In the genomic region with DNA sequence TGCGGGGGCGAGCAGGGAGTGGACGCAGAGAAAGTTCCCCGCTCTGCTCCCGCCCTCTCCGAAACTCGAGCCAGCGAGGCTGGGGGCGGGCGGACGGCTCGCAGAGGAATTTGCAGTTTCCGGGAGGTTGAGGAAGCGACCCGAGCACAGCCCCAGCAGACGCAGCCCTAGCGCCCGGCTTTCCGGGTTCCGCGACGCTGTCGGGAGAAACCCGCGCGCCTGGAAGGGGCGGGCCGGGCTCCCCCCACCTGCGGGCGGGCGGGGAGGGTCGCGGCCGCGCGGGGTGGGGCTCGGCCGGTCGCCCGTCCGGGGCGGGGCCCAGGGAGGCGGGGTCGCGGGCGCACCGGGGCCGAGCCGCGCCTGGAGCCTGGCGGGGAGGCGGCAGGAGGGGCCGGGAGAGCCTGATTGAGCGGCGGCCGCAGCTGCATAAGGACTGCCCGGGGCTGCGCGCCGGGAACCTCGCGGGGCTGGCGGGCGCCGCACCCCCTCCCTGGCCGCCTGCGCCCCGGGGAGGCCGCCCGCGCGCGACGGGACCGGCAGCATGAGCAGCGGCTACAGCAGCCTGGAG, we compare ENCODE assay signal across 8 cellular contexts. TPM values are rescaled to one million over a fixed set of nuclear protein-coding genes. Genes with fewer than 3 reads are reported as not detected.
DNase-seq lines count a peak whose midpoint lies in the region; ATAC-seq and TF ChIP-seq lines count a peak whose summit lies in the region.

A gene with protein sequence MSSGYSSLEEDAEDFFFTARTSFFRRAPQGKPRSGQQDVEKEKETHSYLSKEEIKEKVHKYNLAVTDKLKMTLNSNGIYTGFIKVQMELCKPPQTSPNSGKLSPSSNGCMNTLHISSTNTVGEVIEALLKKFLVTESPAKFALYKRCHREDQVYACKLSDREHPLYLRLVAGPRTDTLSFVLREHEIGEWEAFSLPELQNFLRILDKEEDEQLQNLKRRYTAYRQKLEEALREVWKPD (plus strand): TSS at position 404 of the 568 bp plus-strand sequence. CDS start 138 bp downstream, at position 542.

- ATAC-seq in HG02798 (IDR thresholded peaks at IDR 0.05; ENCODE audit: poor library complexity, unreplicated experiment) (peak; percentile 68), left lung (peak; percentile 82)

- TF ChIP-seq CTCF in colonic mucosa (IDR thresholded peaks at IDR 0.05): no peak
- no peak for TF ChIP-seq CTCF in left lung (IDR thresholded peaks at IDR 0.05)

- peak within 1 kb of the TSS; percentile 98 for H3K27ac ChIP-seq in colonic mucosa
- H3K27ac ChIP-seq in left lung: peak within 1 kb of the TSS; percentile 93 to 99

- H3K4me3 ChIP-seq in colonic mucosa (peak within 1 kb of the TSS; percentile 85), left lung (peak within 1 kb of the TSS; percentile 76 to 96)

- H3K9me3 ChIP-seq in colonic mucosa (no peaks in the 10 kb centered on the region), left lung (no peaks in the 10 kb centered on the region)

- peak within 1 kb of the TSS; percentile 97 to 99 for H3K9ac ChIP-seq in colonic mucosa (ENCODE audit: low read depth in 2 of 2, low read length in 2 of 2)

- intact Hi-C loops in colonic mucosa (cut with DNase I) (loop anchor here (5.0 kb wide), 1 partner anchor 77 kb away; no protein-coding TSS in a partner anchor), left lung (cut with DNase I) (loop anchor here in 1 of 2 donors (10.0 kb wide), 1 partner anchor 75 kb away; no protein-coding TSS in a partner anchor)

- no peaks in the 10 kb centered on the region for H3K4me1 ChIP-seq in colonic mucosa
- peaks cover 7 to 52% of the 10 kb centered on the region in 2 donors for H3K4me1 ChIP-seq in left lung

- H3K36me3 ChIP-seq in colonic mucosa (no peaks in the 10 kb centered on the region), left lung (peaks cover 0 to 14% of the 10 kb centered on the region in 2 donors)

- DNase-seq in NCI-H1417 (lab: John Stamatoyannopoulos, UW): peak; percentile 59 to 91 (median 84)
- no peak for DNase-seq in NCI-H1417 treated with DMSO at 0.1 percent for 48 hours (lab: John Stamatoyannopoulos, UW)
- DNase-seq in NCI-H2171 treated with DMSO at 0.1 percent for 48 hours (lab: John Stamatoyannopoulos, UW): peak; percentile 65
- peak; percentile 63 to 64 for DNase-seq in activated CD4-positive, alpha-beta T cell treated with anti-CD3 and anti-CD28 coated beads for 4 hours
- DNase-seq in colonic mucosa: peak; percentile 81
- DNase-seq in left lung: peak; percentile 86 to 96
- DNase-seq in stimulated activated CD4-positive, alpha-beta T cell treated with anti-CD3 and anti-CD28 coated beads, Interleukin-4, amount 100 ng/mL, for 48 hours (ENCODE audit: low read depth in 2 of 2): peak; percentile 55 to 70

- H3K27me3 ChIP-seq in colonic mucosa (no peaks in the 10 kb centered on the region), left lung (no peaks in the 10 kb centered on the region)

RNA-seq across cellular contexts. Expression of the gene that starts here (rescaled TPM):
- total RNA-seq in colonic mucosa (10 to 100 TPM; 52.6 to 90.3 TPM), left lung (10 to 100 TPM; 74.5 to 90.2 TPM)
